Comparison of ENCODE assay signal across 1 cellular context in the genomic region with DNA sequence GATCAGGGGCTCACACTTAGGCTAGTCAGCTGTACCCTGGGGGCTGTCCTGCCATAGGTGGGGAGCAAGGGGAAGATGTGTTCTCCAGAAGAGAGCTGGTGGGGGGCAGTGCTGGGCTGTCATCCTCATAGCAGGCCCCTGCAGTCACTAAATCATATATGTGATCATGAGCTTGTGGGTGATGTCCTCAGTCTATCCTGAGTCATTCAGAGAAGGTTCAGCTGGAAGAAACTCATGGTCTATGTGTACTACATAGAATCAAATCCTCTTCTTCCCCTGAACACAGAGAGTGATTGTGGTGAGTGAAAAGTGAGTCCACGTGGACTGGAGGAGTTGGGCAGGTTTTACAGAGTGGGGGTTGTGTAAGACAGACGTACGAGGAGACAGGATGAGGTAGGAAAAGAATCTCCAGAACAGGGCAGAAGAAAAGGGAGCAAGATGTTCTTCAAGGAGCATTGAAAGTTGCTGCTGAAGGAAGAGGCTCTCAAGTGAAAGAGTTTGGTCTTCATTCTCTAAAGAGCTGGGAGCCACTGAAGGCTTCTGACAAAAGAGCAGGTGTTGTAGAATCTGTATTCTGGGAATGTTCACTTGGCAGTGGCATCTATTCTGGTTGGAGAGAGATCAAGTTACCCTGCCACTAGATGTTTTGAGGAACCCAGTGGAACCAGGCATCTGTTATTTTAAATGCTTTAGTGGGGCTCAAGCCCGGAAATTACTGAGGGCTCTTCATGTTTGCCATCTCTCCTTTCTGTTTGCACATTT.
TF ChIP-seq lines count a peak whose summit lies in the region.

No MANE protein-coding gene starts in this region.

TF ChIP-seq in GM12878, 131 proteins besides CTCF, POLR2A, EP300 and RAD21:
- TF ChIP-seq, protein P1, sequence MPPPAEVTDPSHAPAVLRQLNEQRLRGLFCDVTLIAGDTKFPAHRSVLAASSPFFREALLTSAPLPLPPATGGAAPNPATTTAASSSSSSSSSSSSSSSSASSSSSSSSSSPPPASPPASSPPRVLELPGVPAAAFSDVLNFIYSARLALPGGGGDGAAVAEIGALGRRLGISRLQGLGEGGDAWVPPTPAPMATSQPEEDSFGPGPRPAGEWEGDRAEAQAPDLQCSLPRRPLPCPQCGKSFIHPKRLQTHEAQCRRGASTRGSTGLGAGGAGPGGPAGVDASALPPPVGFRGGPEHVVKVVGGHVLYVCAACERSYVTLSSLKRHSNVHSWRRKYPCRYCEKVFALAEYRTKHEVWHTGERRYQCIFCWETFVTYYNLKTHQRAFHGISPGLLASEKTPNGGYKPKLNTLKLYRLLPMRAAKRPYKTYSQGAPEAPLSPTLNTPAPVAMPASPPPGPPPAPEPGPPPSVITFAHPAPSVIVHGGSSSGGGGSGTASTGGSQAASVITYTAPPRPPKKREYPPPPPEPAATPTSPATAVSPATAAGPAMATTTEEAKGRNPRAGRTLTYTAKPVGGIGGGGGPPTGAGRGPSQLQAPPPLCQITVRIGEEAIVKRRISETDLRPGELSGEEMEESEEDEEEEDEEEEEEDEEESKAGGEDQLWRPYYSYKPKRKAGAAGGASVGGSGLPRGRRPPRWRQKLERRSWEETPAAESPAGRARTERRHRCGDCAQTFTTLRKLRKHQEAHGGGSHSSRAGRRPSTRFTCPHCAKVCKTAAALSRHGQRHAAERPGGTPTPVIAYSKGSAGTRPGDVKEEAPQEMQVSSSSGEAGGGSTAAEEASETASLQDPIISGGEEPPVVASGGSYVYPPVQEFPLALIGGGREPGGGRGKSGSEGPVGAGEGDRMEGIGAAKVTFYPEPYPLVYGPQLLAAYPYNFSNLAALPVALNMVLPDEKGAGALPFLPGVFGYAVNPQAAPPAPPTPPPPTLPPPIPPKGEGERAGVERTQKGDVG (CRISPR knock-in tag; IDR thresholded peaks at IDR 0.05): no peak
- TF ChIP-seq IKZF2 (IDR thresholded peaks at IDR 0.05): peak in 1 of 2 experiments; percentile 21; a peak in 1 of 4 replicates
